8 cellular contexts compared by ENCODE assay signal in genomic region chr15:40367038-40367672, GRCh38. TPM values are rescaled to one million over a fixed set of nuclear protein-coding genes. Genes with fewer than 3 reads are reported as not detected.
A peak's percentile ranks its signal among the peaks of the same experiment; 100 is the strongest.
DNase-seq lines count a peak whose midpoint lies in the region; ATAC-seq, FAIRE-seq and TF ChIP-seq lines count a peak whose summit lies in the region.

No MANE protein-coding gene starts in this region.

- FAIRE-seq in HepG2 (lab: Jason Lieb, UNC): no peak

- no peaks in the 10 kb centered on the region for H3K27me3 Mint-ChIP-seq in IgD-negative memory B cell

- H2AFZ ChIP-seq in HepG2 (ENCODE audit: low read length) (no peak overlapping the region), trophoblast cell (ENCODE audit: insufficient read depth, low read length, poor library complexity) (no peak overlapping the region)

- WGBS in HepG2 (ENCODE audit: low lambda C conversion rate): 64% methylated on average over 9 of the region's 15 CpGs
- WGBS in stomach, 5 donors: 45 to 66% (median 52%) methylated on average over 14 to 15 of the region's 15 CpGs
- WGBS in trophoblast cell (ENCODE audit: extremely low coverage, insufficient coverage, insufficient read length): no CpG with 5 or more reads among the region's 15 CpGs

- TF ChIP-seq EP300 in HepG2 (IDR thresholded peaks at IDR 0.05; ENCODE audit: low read depth in 2 of 2, low read length in 2 of 2) (no peak), HepG2 (CRISPR knock-in tag; IDR thresholded peaks at IDR 0.05; ENCODE audit: borderline replicate concordance) (no peak), stomach (IDR thresholded peaks at IDR 0.05) (no peak)

- H3K9ac ChIP-seq in HepG2 (ENCODE audit: insufficient read depth, low read depth, low read length) (no peak overlapping the region), trophoblast cell (ENCODE audit: low read length) (no peak overlapping the region)

- CTCF ChIA-PET in HepG2 (lab: Yijun Ruan, JAX; ENCODE audit: low intra/inter-chr PET ratio, low total read pairs): interaction anchor here (1.7 to 3.0 kb wide), 3 partner anchors 23 to 54 kb away, joined by 5 to 32 read pairs (median 8); no protein-coding TSS in a partner anchor

- H3K4me3 ChIP-seq in HepG2 (replicated peaks in 1 of 3; ENCODE audit: insufficient read depth in 1 of 3, low read depth in 2 of 3, low read length in 3 of 3) (peak overlapping the region in 1 of 3 experiments; percentile 43; a peak in 1 of 6 replicates), stomach (peak overlapping the region; percentile 39 to 48 (median 44)), trophoblast cell (ENCODE audit: low read depth, low read length) (no peak overlapping the region)

- H3K36me3 Mint-ChIP-seq in IgD-negative memory B cell: peaks cover 4% of the 10 kb centered on the region

- ATAC-seq in HepG2 (no peak), GM19452 (IDR thresholded peaks at IDR 0.05; ENCODE audit: unreplicated experiment) (no peak)

- intact Hi-C loops in HepG2 (cut with micrococcal nuclease; ENCODE audit: unreplicated experiment): no loop called here
- intact Hi-C loops in stomach (cut with DNase I; ENCODE audit: low total_unique reads): loop anchor here (10.0 kb wide), 1 partner anchor 48 kb away; no protein-coding TSS in a partner anchor

- H3K27me3 ChIP-seq in HepG2 (ENCODE audit: control insufficient read depth in 1 of 2, insufficient read depth in 2 of 2, low read length in 2 of 2): peaks cover 14 to 86% of the 10 kb centered on the region in 2 experiments
- H3K27me3 ChIP-seq in stomach: no peaks in the 10 kb centered on the region
- H3K27me3 ChIP-seq in trophoblast cell (ENCODE audit: insufficient read depth, low read length): peaks cover 2% of the 10 kb centered on the region

- H3K9me3 ChIP-seq in HepG2 (ENCODE audit: low read length) (no peaks in the 10 kb centered on the region), stomach (no peaks in the 10 kb centered on the region), trophoblast cell (ENCODE audit: insufficient read depth, low read depth, low read length) (peaks cover 4% of the 10 kb centered on the region)

- in situ Hi-C loops in HepG2 (cut with HindIII; ENCODE audit: extremely low pct_ligation_motif_present, low pct_unique_long_range_greater_than_20kb): no loop called here

- no TSS peak for BruUV-seq in HepG2 (replicated peaks; lab: Mats Ljungman, UMichigan)

- no peaks in the 10 kb centered on the region for H3K4me1 ChIP-seq in HepG2 (ENCODE audit: insufficient read depth, low read length)
- H3K4me1 ChIP-seq in stomach: peaks cover 17 to 25% (median 23%) of the 10 kb centered on the region in 4 donors
- H3K4me1 ChIP-seq in trophoblast cell (ENCODE audit: control insufficient read depth in 1 of 2, insufficient read depth in 2 of 2, low read length in 2 of 2): peaks cover 8 to 9% of the 10 kb centered on the region in 2 experiments

- POLR2A ChIA-PET in HepG2 (lab: Yijun Ruan, JAX): interaction anchor here (4.4 kb wide), 1 partner anchor 38 kb away, joined by 16 read pairs; the partner anchor contains the start of gene IVD

- H4K12ac ChIP-seq in trophoblast cell (ENCODE audit: low read depth, low read length): no peak overlapping the region

- H3K36me3 ChIP-seq in HepG2 (replicated peaks in 1 of 2; ENCODE audit: control insufficient read depth in 1 of 2, insufficient read depth in 2 of 2, low read length in 2 of 2) (no peaks in the 10 kb centered on the region), stomach (no peaks in the 10 kb centered on the region), trophoblast cell (ENCODE audit: control insufficient read depth in 1 of 2, insufficient read depth in 2 of 2, low read length in 2 of 2) (no peaks in the 10 kb centered on the region)

- H3K79me2 ChIP-seq in HepG2 (ENCODE audit: insufficient read depth, low read length) (no peaks in the 10 kb centered on the region), trophoblast cell (ENCODE audit: control insufficient read depth, insufficient read depth, low read length, poor library complexity) (no peaks in the 10 kb centered on the region)

- H3K27ac ChIP-seq in HepG2 (ENCODE audit: extremely low read length, insufficient read depth, low read length) (no peak overlapping the region), stomach (peak overlapping the region; percentile 70 to 81 (median 76)), trophoblast cell (ENCODE audit: low read depth, low read length) (no peak overlapping the region)

- H2BK5ac ChIP-seq in trophoblast cell (ENCODE audit: low read depth, low read length, poor library complexity): no peak overlapping the region

- peak overlapping the region; percentile 57 for H3K4me2 ChIP-seq in HepG2 (ENCODE audit: low read depth, low read length)
- no peak overlapping the region for H3K4me2 ChIP-seq in trophoblast cell (ENCODE audit: low read length)

- no peaks in the 10 kb centered on the region for H4K20me1 ChIP-seq in HepG2 (ENCODE audit: insufficient read depth, low read length)

- no peak overlapping the region for H2BK120ac ChIP-seq in trophoblast cell (ENCODE audit: insufficient read depth, low read length, poor library complexity)

- H3K23ac ChIP-seq in trophoblast cell (ENCODE audit: low read length): no peak overlapping the region

- no peak overlapping the region for H2AK5ac ChIP-seq in trophoblast cell (ENCODE audit: low read length)

- H3K4me1 Mint-ChIP-seq in IgD-negative memory B cell: peaks cover 12 to 14% (median 13%) of the 10 kb centered on the region in 3 donors

- no peak for TF ChIP-seq RAD21 in HepG2 (CRISPR knock-in tag; IDR thresholded peaks at IDR 0.05)

- peak overlapping the region; percentile 31 to 71 (median 50) for H3K27ac Mint-ChIP-seq in IgD-negative memory B cell

- TF ChIP-seq CTCF in HepG2 (CRISPR knock-in tag; IDR thresholded peaks at IDR 0.05): no peak
- no peak for TF ChIP-seq CTCF in stomach (IDR thresholded peaks at IDR 0.05)

- H4K91ac ChIP-seq in trophoblast cell (ENCODE audit: low read depth, low read length): no peak overlapping the region

- no peak overlapping the region for H4K8ac ChIP-seq in trophoblast cell (ENCODE audit: low read depth, low read length)

- peaks cover 3% of the 10 kb centered on the region for H3K79me1 ChIP-seq in trophoblast cell (ENCODE audit: low read length)

- no peak overlapping the region for H3K14ac ChIP-seq in trophoblast cell (ENCODE audit: low read length)

- peak in 49 of 56 donors; percentile 12 to 86 (median 51) for DNase-seq in amygdala (lab: John Stamatoyannopoulos, UW)
- no peak for DNase-seq in HepG2 (ENCODE audit: low spot score)
- DNase-seq in stomach: peak; percentile 96
- DNase-seq in trophoblast cell: no peak
- DNase-seq in NCI-H2171 treated with DMSO at 0.1 percent for 48 hours (lab: John Stamatoyannopoulos, UW): no peak
- DNase-seq in DMS114 treated with DMSO at 0.1 percent for 48 hours (lab: John Stamatoyannopoulos, UW; ENCODE audit: unreplicated experiment): no peak

- no peak overlapping the region for H3K4ac ChIP-seq in trophoblast cell (ENCODE audit: low read depth, low read length)

- H2BK12ac ChIP-seq in trophoblast cell (ENCODE audit: low read length): no peak overlapping the region

- TF ChIP-seq POLR2A in HepG2 (IDR thresholded peaks at IDR 0.05; ENCODE audit: insufficient read depth in 1 of 2, low read depth in 2 of 2, low read length in 2 of 2) (no peak), stomach (IDR thresholded peaks at IDR 0.05) (no peak)

- no peak overlapping the region for H3K18ac ChIP-seq in trophoblast cell (ENCODE audit: low read length)

- no peaks in the 10 kb centered on the region for H3K9me3 Mint-ChIP-seq in IgD-negative memory B cell

- H3K4me3 Mint-ChIP-seq in IgD-negative memory B cell: peak overlapping the region; percentile 81 to 95 (median 88)

RNA-seq across cellular contexts. Expression of gene DISP2, which starts 9.1 kb away (rescaled TPM):
- polyA plus RNA-seq in IgD-negative memory B cell (0.19 TPM), HepG2 (2011; rRNA removed) (0.07 and 0.32 TPM in 2 replicates), stomach (1 to 10 TPM in 1 of 3 donors, under 1 TPM in 2; 0.15 to 1.7 (median 0.93) TPM)
- total RNA-seq in HepG2 (2016; rRNA removed; fragmentation: Illumina TruSeq; extraction: Trizol) (0.09 and 0.15 TPM in 2 replicates), stomach (10 to 100 TPM in 1 of 5 donors, under 1 TPM in 3, not detected in 1; 0.29 to 10.1 (median 0.48) TPM)
- total RNA-seq in HepG2 (2016; cell fraction: cytosol; rRNA removed; fragmentation: Illumina TruSeq; extraction: Trizol; ENCODE audit: low read depth): 0.20 TPM in 1 of 2 replicates, not detected in the other
- 0.01 and 0.15 TPM in 2 replicates for total RNA-seq in HepG2 (2016; cell fraction: insoluble cytoplasmic fraction; rRNA removed; fragmentation: Illumina TruSeq; extraction: Trizol)
- 0.14 and 0.25 TPM in 2 replicates for total RNA-seq in HepG2 (2016; cell fraction: membrane; rRNA removed; fragmentation: Illumina TruSeq; extraction: Trizol)
- total RNA-seq in HepG2 (2016; cell fraction: nucleus; rRNA removed; fragmentation: Illumina TruSeq; extraction: Trizol): 0.09 and 0.88 TPM in 2 replicates
- 0.03 and 0.05 TPM in 2 replicates for polyA plus RNA-seq in HepG2 (2011; cell fraction: cytosol; rRNA removed)
- 0.12 and 0.14 TPM in 2 replicates for polyA plus RNA-seq in HepG2 (2011; cell fraction: nucleus; rRNA removed)
- polyA plus RNA-seq in HepG2 (2012): 0.03 and 0.12 TPM in 2 replicates
- polyA plus RNA-seq in HepG2 (2016; cell fraction: cytosol; fragmentation: Illumina TruSeq; extraction: Trizol; ENCODE audit: low read depth): 0.01 and 0.08 TPM in 2 replicates
- 0.03 and 0.20 TPM in 2 replicates for polyA plus RNA-seq in HepG2 (2016; cell fraction: insoluble cytoplasmic fraction; fragmentation: Illumina TruSeq; extraction: Trizol; ENCODE audit: low read depth)
- polyA plus RNA-seq in HepG2 (2016; cell fraction: membrane; fragmentation: Illumina TruSeq; extraction: Trizol; ENCODE audit: low read depth): 0.26 and 0.30 TPM in 2 replicates
- polyA plus RNA-seq in HepG2 (2016; cell fraction: nucleus; fragmentation: Illumina TruSeq; extraction: Trizol; ENCODE audit: insufficient read depth, low read depth): 1.5 and 2.3 TPM in 2 replicates
- 0.40 and 1.0 TPM in 2 replicates for polyA minus RNA-seq in HepG2 (2011; rRNA and poly(A)+ RNA removed; ENCODE audit: low replicate concordance)
- 0.09 and 0.59 TPM in 2 replicates for polyA minus RNA-seq in HepG2 (2011; cell fraction: cytosol; rRNA and poly(A)+ RNA removed)
- 0.37 and 0.64 TPM in 2 replicates for polyA minus RNA-seq in HepG2 (2011; cell fraction: nucleus; rRNA and poly(A)+ RNA removed)
- 0.34 and 0.35 TPM in 2 replicates for polyA plus RNA-seq in trophoblast cell (2013)

RNA-seq across cellular contexts. Expression of gene KNSTRN, which starts 15.4 kb away (rescaled TPM):
- 4.6 TPM for polyA plus RNA-seq in IgD-negative memory B cell
- total RNA-seq in HepG2 (2016; rRNA removed; fragmentation: Illumina TruSeq; extraction: Trizol): 62.3 and 82.1 TPM in 2 replicates
- 28.6 and 31.3 TPM in 2 replicates for total RNA-seq in HepG2 (2016; cell fraction: cytosol; rRNA removed; fragmentation: Illumina TruSeq; extraction: Trizol; ENCODE audit: low read depth)
- total RNA-seq in HepG2 (2016; cell fraction: insoluble cytoplasmic fraction; rRNA removed; fragmentation: Illumina TruSeq; extraction: Trizol): 60.3 and 80.7 TPM in 2 replicates
- 43.2 and 48.2 TPM in 2 replicates for total RNA-seq in HepG2 (2016; cell fraction: membrane; rRNA removed; fragmentation: Illumina TruSeq; extraction: Trizol)
- 31.0 and 33.7 TPM in 2 replicates for total RNA-seq in HepG2 (2016; cell fraction: nucleus; rRNA removed; fragmentation: Illumina TruSeq; extraction: Trizol)
- polyA plus RNA-seq in HepG2 (2011; rRNA removed): 12.9 and 20.3 TPM in 2 replicates
- 11.9 and 12.5 TPM in 2 replicates for polyA plus RNA-seq in HepG2 (2011; cell fraction: cytosol; rRNA removed)
- polyA plus RNA-seq in HepG2 (2011; cell fraction: nucleus; rRNA removed): 10.3 and 10.6 TPM in 2 replicates
- 13.8 and 21.5 TPM in 2 replicates for polyA plus RNA-seq in HepG2 (2012)
- polyA plus RNA-seq in HepG2 (2016; cell fraction: cytosol; fragmentation: Illumina TruSeq; extraction: Trizol; ENCODE audit: low read depth): 15.1 and 18.4 TPM in 2 replicates
- polyA plus RNA-seq in HepG2 (2016; cell fraction: insoluble cytoplasmic fraction; fragmentation: Illumina TruSeq; extraction: Trizol; ENCODE audit: low read depth): 70.7 and 72.8 TPM in 2 replicates
- polyA plus RNA-seq in HepG2 (2016; cell fraction: membrane; fragmentation: Illumina TruSeq; extraction: Trizol; ENCODE audit: low read depth): 25.7 and 26.6 TPM in 2 replicates
- polyA plus RNA-seq in HepG2 (2016; cell fraction: nucleus; fragmentation: Illumina TruSeq; extraction: Trizol; ENCODE audit: insufficient read depth, low read depth): 48.7 and 55.8 TPM in 2 replicates
- 9.8 and 86.6 TPM in 2 replicates for polyA minus RNA-seq in HepG2 (2011; rRNA and poly(A)+ RNA removed; ENCODE audit: low replicate concordance)
- polyA minus RNA-seq in HepG2 (2011; cell fraction: cytosol; rRNA and poly(A)+ RNA removed): 9.2 and 11.1 TPM in 2 replicates
- 17.2 and 23.4 TPM in 2 replicates for polyA minus RNA-seq in HepG2 (2011; cell fraction: nucleus; rRNA and poly(A)+ RNA removed)
- 10 to 100 TPM in 3 of 5 donors, 1 to 10 TPM in 2; 4.0 to 15.6 (median 10.7) TPM for total RNA-seq in stomach
- 10 to 100 TPM; 13.9 to 16.3 (median 16.0) TPM for polyA plus RNA-seq in stomach
- 28.5 and 32.1 TPM in 2 replicates for polyA plus RNA-seq in trophoblast cell (2013)

RNA-seq across cellular contexts. Expression of gene PHGR1, which starts 16.3 kb away (rescaled TPM):
- not detected for polyA plus RNA-seq in IgD-negative memory B cell
- not detected in 2 replicates for total RNA-seq in HepG2 (2016; rRNA removed; fragmentation: Illumina TruSeq; extraction: Trizol)
- not detected in 2 replicates for total RNA-seq in HepG2 (2016; cell fraction: cytosol; rRNA removed; fragmentation: Illumina TruSeq; extraction: Trizol; ENCODE audit: low read depth)
- not detected in 2 replicates for total RNA-seq in HepG2 (2016; cell fraction: insoluble cytoplasmic fraction; rRNA removed; fragmentation: Illumina TruSeq; extraction: Trizol)
- total RNA-seq in HepG2 (2016; cell fraction: membrane; rRNA removed; fragmentation: Illumina TruSeq; extraction: Trizol): not detected in 2 replicates
- not detected in 2 replicates for total RNA-seq in HepG2 (2016; cell fraction: nucleus; rRNA removed; fragmentation: Illumina TruSeq; extraction: Trizol)
- polyA plus RNA-seq in HepG2 (2011; rRNA removed): not detected in 2 replicates
- polyA plus RNA-seq in HepG2 (2011; cell fraction: cytosol; rRNA removed): not detected in 2 replicates
- not detected in 2 replicates for polyA plus RNA-seq in HepG2 (2011; cell fraction: nucleus; rRNA removed)
- polyA plus RNA-seq in HepG2 (2012): not detected in 2 replicates
- not detected in 2 replicates for polyA plus RNA-seq in HepG2 (2016; cell fraction: cytosol; fragmentation: Illumina TruSeq; extraction: Trizol; ENCODE audit: low read depth)
- polyA plus RNA-seq in HepG2 (2016; cell fraction: insoluble cytoplasmic fraction; fragmentation: Illumina TruSeq; extraction: Trizol; ENCODE audit: low read depth): not detected in 2 replicates
- not detected in 2 replicates for polyA plus RNA-seq in HepG2 (2016; cell fraction: membrane; fragmentation: Illumina TruSeq; extraction: Trizol; ENCODE audit: low read depth)
- polyA plus RNA-seq in HepG2 (2016; cell fraction: nucleus; fragmentation: Illumina TruSeq; extraction: Trizol; ENCODE audit: insufficient read depth, low read depth): not detected in 2 replicates
- not detected in 2 replicates for polyA minus RNA-seq in HepG2 (2011; rRNA and poly(A)+ RNA removed; ENCODE audit: low replicate concordance)
- not detected in 2 replicates for polyA minus RNA-seq in HepG2 (2011; cell fraction: cytosol; rRNA and poly(A)+ RNA removed)
- not detected in 2 replicates for polyA minus RNA-seq in HepG2 (2011; cell fraction: nucleus; rRNA and poly(A)+ RNA removed)
- total RNA-seq in stomach: 1,000 to 10,000 TPM in 1 of 5 donors, 10 to 100 TPM in 2, 1 to 10 TPM in 1, not detected in 1; 4.7 to 1,748 (median 37.2) TPM
- 1,000 to 10,000 TPM in 1 of 3 donors, 100 to 1,000 TPM in 2; 132 to 2,907 (median 156) TPM for polyA plus RNA-seq in stomach
- not detected in 2 replicates for polyA plus RNA-seq in trophoblast cell (2013)

RNA-seq across cellular contexts. Expression of gene CCDC9B, which starts 26.4 kb away (rescaled TPM):
- polyA plus RNA-seq in IgD-negative memory B cell (0.11 TPM), HepG2 (2011; rRNA removed) (0.98 and 1.3 TPM in 2 replicates), stomach (1 to 10 TPM; 2.9 to 9.7 (median 8.2) TPM)
- total RNA-seq in HepG2 (2016; rRNA removed; fragmentation: Illumina TruSeq; extraction: Trizol) (1.0 and 1.6 TPM in 2 replicates), stomach (10 to 100 TPM in 4 of 5 donors, under 1 TPM in 1; 0.58 to 39.3 (median 21.1) TPM)
- 0.20 and 0.71 TPM in 2 replicates for total RNA-seq in HepG2 (2016; cell fraction: cytosol; rRNA removed; fragmentation: Illumina TruSeq; extraction: Trizol; ENCODE audit: low read depth)
- total RNA-seq in HepG2 (2016; cell fraction: insoluble cytoplasmic fraction; rRNA removed; fragmentation: Illumina TruSeq; extraction: Trizol): 0.89 and 1.7 TPM in 2 replicates
- 0.74 and 0.79 TPM in 2 replicates for total RNA-seq in HepG2 (2016; cell fraction: membrane; rRNA removed; fragmentation: Illumina TruSeq; extraction: Trizol)
- 5.4 and 6.0 TPM in 2 replicates for total RNA-seq in HepG2 (2016; cell fraction: nucleus; rRNA removed; fragmentation: Illumina TruSeq; extraction: Trizol)
- 0.34 and 0.46 TPM in 2 replicates for polyA plus RNA-seq in HepG2 (2011; cell fraction: cytosol; rRNA removed)
- 16.0 and 21.0 TPM in 2 replicates for polyA plus RNA-seq in HepG2 (2011; cell fraction: nucleus; rRNA removed)
- 1.9 and 2.3 TPM in 2 replicates for polyA plus RNA-seq in HepG2 (2012)
- polyA plus RNA-seq in HepG2 (2016; cell fraction: cytosol; fragmentation: Illumina TruSeq; extraction: Trizol; ENCODE audit: low read depth): 0.20 and 0.31 TPM in 2 replicates
- polyA plus RNA-seq in HepG2 (2016; cell fraction: insoluble cytoplasmic fraction; fragmentation: Illumina TruSeq; extraction: Trizol; ENCODE audit: low read depth): 0.72 and 1.5 TPM in 2 replicates
- polyA plus RNA-seq in HepG2 (2016; cell fraction: membrane; fragmentation: Illumina TruSeq; extraction: Trizol; ENCODE audit: low read depth): 0.16 and 0.26 TPM in 2 replicates
- 10.8 and 14.7 TPM in 2 replicates for polyA plus RNA-seq in HepG2 (2016; cell fraction: nucleus; fragmentation: Illumina TruSeq; extraction: Trizol; ENCODE audit: insufficient read depth, low read depth)
- 3.8 and 11.1 TPM in 2 replicates for polyA minus RNA-seq in HepG2 (2011; rRNA and poly(A)+ RNA removed; ENCODE audit: low replicate concordance)
- 0.69 and 2.3 TPM in 2 replicates for polyA minus RNA-seq in HepG2 (2011; cell fraction: cytosol; rRNA and poly(A)+ RNA removed)
- polyA minus RNA-seq in HepG2 (2011; cell fraction: nucleus; rRNA and poly(A)+ RNA removed): 16.1 and 20.5 TPM in 2 replicates
- polyA plus RNA-seq in trophoblast cell (2013): 0.15 and 0.31 TPM in 2 replicates

RNA-seq across cellular contexts. Expression of gene IVD, which starts 38.4 kb away (rescaled TPM):
- 55.5 TPM for polyA plus RNA-seq in IgD-negative memory B cell
- 48.0 and 61.3 TPM in 2 replicates for total RNA-seq in HepG2 (2016; rRNA removed; fragmentation: Illumina TruSeq; extraction: Trizol)
- total RNA-seq in HepG2 (2016; cell fraction: cytosol; rRNA removed; fragmentation: Illumina TruSeq; extraction: Trizol; ENCODE audit: low read depth): 10.0 and 11.4 TPM in 2 replicates
- total RNA-seq in HepG2 (2016; cell fraction: insoluble cytoplasmic fraction; rRNA removed; fragmentation: Illumina TruSeq; extraction: Trizol): 52.6 and 57.5 TPM in 2 replicates
- total RNA-seq in HepG2 (2016; cell fraction: membrane; rRNA removed; fragmentation: Illumina TruSeq; extraction: Trizol): 16.7 and 18.2 TPM in 2 replicates
- 53.6 and 56.9 TPM in 2 replicates for total RNA-seq in HepG2 (2016; cell fraction: nucleus; rRNA removed; fragmentation: Illumina TruSeq; extraction: Trizol)
- 53.9 and 56.6 TPM in 2 replicates for polyA plus RNA-seq in HepG2 (2011; rRNA removed)
- polyA plus RNA-seq in HepG2 (2011; cell fraction: cytosol; rRNA removed): 51.5 and 58.7 TPM in 2 replicates
- polyA plus RNA-seq in HepG2 (2011; cell fraction: nucleus; rRNA removed): 50.0 and 59.6 TPM in 2 replicates
- polyA plus RNA-seq in HepG2 (2012): 38.1 and 46.1 TPM in 2 replicates
- polyA plus RNA-seq in HepG2 (2016; cell fraction: cytosol; fragmentation: Illumina TruSeq; extraction: Trizol; ENCODE audit: low read depth): 4.8 and 5.5 TPM in 2 replicates
- 49.0 and 58.9 TPM in 2 replicates for polyA plus RNA-seq in HepG2 (2016; cell fraction: insoluble cytoplasmic fraction; fragmentation: Illumina TruSeq; extraction: Trizol; ENCODE audit: low read depth)
- polyA plus RNA-seq in HepG2 (2016; cell fraction: membrane; fragmentation: Illumina TruSeq; extraction: Trizol; ENCODE audit: low read depth): 9.2 and 11.0 TPM in 2 replicates
- 72.4 and 89.1 TPM in 2 replicates for polyA plus RNA-seq in HepG2 (2016; cell fraction: nucleus; fragmentation: Illumina TruSeq; extraction: Trizol; ENCODE audit: insufficient read depth, low read depth)
- 75.5 and 101 TPM in 2 replicates for polyA minus RNA-seq in HepG2 (2011; rRNA and poly(A)+ RNA removed; ENCODE audit: low replicate concordance)
- polyA minus RNA-seq in HepG2 (2011; cell fraction: cytosol; rRNA and poly(A)+ RNA removed): 31.7 and 40.8 TPM in 2 replicates
- 71.8 and 74.3 TPM in 2 replicates for polyA minus RNA-seq in HepG2 (2011; cell fraction: nucleus; rRNA and poly(A)+ RNA removed)
- total RNA-seq in stomach: 10 to 100 TPM; 40.9 to 78.1 (median 50.0) TPM
- 10 to 100 TPM; 26.7 to 45.1 (median 34.8) TPM for polyA plus RNA-seq in stomach
- polyA plus RNA-seq in trophoblast cell (2013): 9.5 and 9.7 TPM in 2 replicates

Comparison
In these comparisons a context has a peak if more than half of its experiments do, and no peak if none do; other contexts are left out.
1. DNase-seq: peak in amygdala (49 of 56) and stomach (single experiment); none in HepG2 (single experiment), trophoblast cell (0 of 2), NCI-H2171 treated with DMSO at 0.1 percent for 48 hours (single experiment) and DMS114 treated with DMSO at 0.1 percent for 48 hours (single experiment).
2. H3K27ac ChIP-seq: peak in stomach (5 of 5); none in HepG2 (single experiment) and trophoblast cell (single experiment).
3. RNA of gene PHGR1, which starts 16.3 kb away (polyA plus RNA-seq): 132 to 2,907 TPM in stomach; not detected in IgD-negative memory B cell (single experiment) and not detected in HepG2; every median in the first group is over 100 times any median in the second.